ENCODE assay signal across 1 cellular context in the genomic region with DNA sequence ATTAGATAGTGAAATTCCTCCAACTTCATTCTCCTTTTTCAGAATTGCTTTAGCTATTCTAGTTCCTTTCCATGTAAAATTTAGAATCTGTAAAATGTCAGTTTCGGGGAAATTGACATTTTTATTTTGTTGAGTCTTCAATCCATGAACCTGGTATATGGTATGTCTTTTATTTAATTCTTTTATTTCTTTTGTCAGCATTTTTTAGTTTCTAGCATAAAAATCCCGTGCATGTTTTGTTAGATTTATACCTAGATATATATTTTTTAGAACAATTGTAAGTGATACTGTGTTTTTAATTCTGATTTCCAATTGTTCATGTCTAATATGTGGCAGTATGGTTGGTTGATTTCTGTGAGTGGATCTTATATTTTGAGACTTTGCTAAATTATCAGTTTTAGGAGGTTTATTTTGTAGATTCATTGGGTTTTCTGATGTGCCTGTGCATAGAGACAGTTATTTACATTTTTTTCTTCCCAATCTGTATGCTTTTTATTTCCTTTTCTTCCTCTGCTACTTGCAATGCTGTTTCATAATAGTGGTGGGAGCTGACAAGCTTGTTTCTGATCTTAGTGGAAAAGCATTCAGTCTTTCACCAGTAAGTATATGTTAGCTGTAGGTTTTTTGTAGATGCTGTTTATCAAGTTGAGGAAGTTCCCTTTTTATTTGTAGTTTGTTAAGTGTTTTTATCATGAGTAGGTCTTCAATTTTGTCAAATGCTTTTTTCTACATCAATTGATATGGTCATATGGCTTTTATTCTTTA.
TF ChIP-seq lines count a peak whose summit lies in the region.

No MANE protein-coding gene starts in this region.

TF ChIP-seq in GM23338, 12 proteins besides CTCF, POLR2A, EP300 and RAD21 (continued from another document):
- TF ChIP-seq, protein P1, sequence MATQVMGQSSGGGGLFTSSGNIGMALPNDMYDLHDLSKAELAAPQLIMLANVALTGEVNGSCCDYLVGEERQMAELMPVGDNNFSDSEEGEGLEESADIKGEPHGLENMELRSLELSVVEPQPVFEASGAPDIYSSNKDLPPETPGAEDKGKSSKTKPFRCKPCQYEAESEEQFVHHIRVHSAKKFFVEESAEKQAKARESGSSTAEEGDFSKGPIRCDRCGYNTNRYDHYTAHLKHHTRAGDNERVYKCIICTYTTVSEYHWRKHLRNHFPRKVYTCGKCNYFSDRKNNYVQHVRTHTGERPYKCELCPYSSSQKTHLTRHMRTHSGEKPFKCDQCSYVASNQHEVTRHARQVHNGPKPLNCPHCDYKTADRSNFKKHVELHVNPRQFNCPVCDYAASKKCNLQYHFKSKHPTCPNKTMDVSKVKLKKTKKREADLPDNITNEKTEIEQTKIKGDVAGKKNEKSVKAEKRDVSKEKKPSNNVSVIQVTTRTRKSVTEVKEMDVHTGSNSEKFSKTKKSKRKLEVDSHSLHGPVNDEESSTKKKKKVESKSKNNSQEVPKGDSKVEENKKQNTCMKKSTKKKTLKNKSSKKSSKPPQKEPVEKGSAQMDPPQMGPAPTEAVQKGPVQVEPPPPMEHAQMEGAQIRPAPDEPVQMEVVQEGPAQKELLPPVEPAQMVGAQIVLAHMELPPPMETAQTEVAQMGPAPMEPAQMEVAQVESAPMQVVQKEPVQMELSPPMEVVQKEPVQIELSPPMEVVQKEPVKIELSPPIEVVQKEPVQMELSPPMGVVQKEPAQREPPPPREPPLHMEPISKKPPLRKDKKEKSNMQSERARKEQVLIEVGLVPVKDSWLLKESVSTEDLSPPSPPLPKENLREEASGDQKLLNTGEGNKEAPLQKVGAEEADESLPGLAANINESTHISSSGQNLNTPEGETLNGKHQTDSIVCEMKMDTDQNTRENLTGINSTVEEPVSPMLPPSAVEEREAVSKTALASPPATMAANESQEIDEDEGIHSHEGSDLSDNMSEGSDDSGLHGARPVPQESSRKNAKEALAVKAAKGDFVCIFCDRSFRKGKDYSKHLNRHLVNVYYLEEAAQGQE (IDR thresholded peaks at IDR 0.05; ENCODE audit: unreplicated experiment) = no peak
- TF ChIP-seq EZH2 (IDR thresholded peaks at IDR 0.05; ENCODE audit: low read depth, unreplicated experiment) (no peak), EZH2phosphoT487 (IDR thresholded peaks at IDR 0.05; ENCODE audit: unreplicated experiment) (no peak), JUNB (IDR thresholded peaks at IDR 0.05; ENCODE audit: unreplicated experiment) (no peak), ZNF331 (CRISPR knock-in tag; IDR thresholded peaks at IDR 0.05; ENCODE audit: low read depth) (no peak)
- TF ChIP-seq, protein P2, sequence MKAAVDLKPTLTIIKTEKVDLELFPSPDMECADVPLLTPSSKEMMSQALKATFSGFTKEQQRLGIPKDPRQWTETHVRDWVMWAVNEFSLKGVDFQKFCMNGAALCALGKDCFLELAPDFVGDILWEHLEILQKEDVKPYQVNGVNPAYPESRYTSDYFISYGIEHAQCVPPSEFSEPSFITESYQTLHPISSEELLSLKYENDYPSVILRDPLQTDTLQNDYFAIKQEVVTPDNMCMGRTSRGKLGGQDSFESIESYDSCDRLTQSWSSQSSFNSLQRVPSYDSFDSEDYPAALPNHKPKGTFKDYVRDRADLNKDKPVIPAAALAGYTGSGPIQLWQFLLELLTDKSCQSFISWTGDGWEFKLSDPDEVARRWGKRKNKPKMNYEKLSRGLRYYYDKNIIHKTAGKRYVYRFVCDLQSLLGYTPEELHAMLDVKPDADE (IDR thresholded peaks at IDR 0.05) = no peak
- TF ChIP-seq, protein P3, sequence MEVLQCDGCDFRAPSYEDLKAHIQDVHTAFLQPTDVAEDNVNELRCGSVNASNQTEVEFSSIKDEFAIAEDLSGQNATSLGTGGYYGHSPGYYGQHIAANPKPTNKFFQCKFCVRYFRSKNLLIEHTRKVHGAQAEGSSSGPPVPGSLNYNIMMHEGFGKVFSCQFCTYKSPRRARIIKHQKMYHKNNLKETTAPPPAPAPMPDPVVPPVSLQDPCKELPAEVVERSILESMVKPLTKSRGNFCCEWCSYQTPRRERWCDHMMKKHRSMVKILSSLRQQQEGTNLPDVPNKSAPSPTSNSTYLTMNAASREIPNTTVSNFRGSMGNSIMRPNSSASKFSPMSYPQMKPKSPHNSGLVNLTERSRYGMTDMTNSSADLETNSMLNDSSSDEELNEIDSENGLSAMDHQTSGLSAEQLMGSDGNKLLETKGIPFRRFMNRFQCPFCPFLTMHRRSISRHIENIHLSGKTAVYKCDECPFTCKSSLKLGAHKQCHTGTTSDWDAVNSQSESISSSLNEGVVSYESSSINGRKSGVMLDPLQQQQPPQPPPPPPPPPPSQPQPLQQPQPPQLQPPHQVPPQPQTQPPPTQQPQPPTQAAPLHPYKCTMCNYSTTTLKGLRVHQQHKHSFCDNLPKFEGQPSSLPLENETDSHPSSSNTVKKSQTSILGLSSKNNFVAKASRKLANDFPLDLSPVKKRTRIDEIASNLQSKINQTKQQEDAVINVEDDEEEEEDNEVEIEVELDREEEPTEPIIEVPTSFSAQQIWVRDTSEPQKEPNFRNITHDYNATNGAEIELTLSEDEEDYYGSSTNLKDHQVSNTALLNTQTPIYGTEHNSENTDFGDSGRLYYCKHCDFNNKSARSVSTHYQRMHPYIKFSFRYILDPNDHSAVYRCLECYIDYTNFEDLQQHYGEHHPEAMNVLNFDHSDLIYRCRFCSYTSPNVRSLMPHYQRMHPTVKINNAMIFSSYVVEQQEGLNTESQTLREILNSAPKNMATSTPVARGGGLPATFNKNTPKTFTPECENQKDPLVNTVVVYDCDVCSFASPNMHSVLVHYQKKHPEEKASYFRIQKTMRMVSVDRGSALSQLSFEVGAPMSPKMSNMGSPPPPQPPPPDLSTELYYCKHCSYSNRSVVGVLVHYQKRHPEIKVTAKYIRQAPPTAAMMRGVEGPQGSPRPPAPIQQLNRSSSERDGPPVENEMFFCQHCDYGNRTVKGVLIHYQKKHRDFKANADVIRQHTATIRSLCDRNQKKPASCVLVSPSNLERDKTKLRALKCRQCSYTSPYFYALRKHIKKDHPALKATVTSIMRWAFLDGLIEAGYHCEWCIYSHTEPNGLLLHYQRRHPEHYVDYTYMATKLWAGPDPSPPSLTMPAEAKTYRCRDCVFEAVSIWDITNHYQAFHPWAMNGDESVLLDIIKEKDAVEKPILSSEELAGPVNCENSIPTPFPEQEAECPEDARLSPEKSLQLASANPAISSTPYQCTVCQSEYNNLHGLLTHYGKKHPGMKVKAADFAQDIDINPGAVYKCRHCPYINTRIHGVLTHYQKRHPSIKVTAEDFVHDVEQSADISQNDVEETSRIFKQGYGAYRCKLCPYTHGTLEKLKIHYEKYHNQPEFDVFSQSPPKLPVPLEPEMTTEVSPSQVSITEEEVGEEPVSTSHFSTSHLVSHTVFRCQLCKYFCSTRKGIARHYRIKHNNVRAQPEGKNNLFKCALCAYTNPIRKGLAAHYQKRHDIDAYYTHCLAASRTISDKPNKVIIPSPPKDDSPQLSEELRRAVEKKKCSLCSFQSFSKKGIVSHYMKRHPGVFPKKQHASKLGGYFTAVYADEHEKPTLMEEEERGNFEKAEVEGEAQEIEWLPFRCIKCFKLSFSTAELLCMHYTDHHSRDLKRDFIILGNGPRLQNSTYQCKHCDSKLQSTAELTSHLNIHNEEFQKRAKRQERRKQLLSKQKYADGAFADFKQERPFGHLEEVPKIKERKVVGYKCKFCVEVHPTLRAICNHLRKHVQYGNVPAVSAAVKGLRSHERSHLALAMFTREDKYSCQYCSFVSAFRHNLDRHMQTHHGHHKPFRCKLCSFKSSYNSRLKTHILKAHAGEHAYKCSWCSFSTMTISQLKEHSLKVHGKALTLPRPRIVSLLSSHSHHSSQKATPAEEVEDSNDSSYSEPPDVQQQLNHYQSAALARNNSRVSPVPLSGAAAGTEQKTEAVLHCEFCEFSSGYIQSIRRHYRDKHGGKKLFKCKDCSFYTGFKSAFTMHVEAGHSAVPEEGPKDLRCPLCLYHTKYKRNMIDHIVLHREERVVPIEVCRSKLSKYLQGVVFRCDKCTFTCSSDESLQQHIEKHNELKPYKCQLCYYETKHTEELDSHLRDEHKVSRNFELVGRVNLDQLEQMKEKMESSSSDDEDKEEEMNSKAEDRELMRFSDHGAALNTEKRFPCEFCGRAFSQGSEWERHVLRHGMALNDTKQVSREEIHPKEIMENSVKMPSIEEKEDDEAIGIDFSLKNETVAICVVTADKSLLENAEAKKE (CRISPR knock-in tag; IDR thresholded peaks at IDR 0.05) = no peak
